Comparison of ENCODE assay signal across 22 cellular contexts in the genomic region with DNA sequence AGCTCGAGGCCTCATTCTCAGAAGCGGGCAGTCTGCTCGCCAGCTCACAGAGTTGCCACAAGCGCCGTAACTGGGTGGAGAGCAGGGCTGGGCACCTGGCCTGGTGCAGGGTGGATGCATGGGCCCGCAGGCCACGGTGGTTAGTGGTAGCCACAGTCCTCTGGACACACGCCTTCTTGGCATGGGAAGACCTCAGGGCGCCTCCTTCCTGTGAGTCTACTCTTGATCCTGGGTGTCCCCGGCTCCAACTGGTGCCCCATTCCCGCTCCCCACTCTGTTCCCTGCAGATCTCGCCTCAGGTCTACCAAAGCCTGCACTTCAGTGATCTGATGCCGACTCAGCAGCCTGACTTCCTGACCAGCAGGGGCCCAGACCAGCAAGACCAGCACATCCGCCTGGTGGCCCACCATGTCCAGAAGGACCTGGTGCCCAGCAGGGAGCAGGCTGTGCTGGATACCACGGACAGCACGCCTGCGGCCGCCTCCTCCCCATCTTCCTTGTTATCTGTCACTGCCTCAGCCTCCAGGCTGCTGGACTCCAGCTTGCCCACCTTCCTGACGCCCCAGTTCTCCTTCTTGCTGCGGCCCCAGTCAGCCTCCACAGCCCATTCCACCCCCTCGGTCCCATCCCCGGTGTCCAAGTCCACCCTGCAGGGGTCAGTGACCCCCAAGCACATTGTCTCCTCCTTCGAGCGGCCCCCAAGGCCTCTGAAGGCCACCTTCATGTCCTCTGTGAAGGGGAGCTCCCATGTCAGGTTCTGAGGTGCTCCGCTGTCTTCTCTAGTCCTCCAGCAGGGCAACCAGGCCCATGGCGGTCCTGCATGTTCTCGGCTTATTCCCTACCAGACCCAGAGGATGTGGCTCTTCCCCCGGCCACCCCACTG. TPM values are rescaled to one million over a fixed set of nuclear protein-coding genes. Genes with fewer than 3 reads are reported as not detected.
DNase-seq lines count a peak whose midpoint lies in the region; ATAC-seq and TF ChIP-seq lines count a peak whose summit lies in the region.
"Had no signal": no experiment of that assay in that cellular context is flagged by ENCODE, and none has a peak within 500 bp of the region (broad histone marks: within the 10 kb centered on the region; RNA-seq: fewer than 3 reads in every experiment).

No MANE protein-coding gene starts in this region.

- no peak overlapping the region for H3K4me2 ChIP-seq in neural progenitor cell

- peaks cover 0 to 6% of the 10 kb centered on the region in 2 donors for H3K27me3 Mint-ChIP-seq in effector memory CD8-positive, alpha-beta T cell
- H3K27me3 Mint-ChIP-seq in neural progenitor cell (ENCODE audit: insufficient read depth, low read depth): peaks cover 13% of the 10 kb centered on the region

- ATAC-seq in effector memory CD8-positive, alpha-beta T cell (replicated peaks): no peak
- no peak for ATAC-seq in GM21723 (IDR thresholded peaks at IDR 0.05; ENCODE audit: unreplicated experiment)
- ATAC-seq: CD8-positive, alpha-beta T cell; Panc1 had no signal

- H3K4me1 ChIP-seq in neural progenitor cell (no peaks in the 10 kb centered on the region), testis (no peaks in the 10 kb centered on the region)

- H3K27ac ChIP-seq in neural progenitor cell: no peak overlapping the region
- no peak overlapping the region for H3K27ac ChIP-seq in testis
- H3K27ac ChIP-seq in WERI-Rb-1: no peak overlapping the region
- H3K27ac ChIP-seq: heart right ventricle had no signal

- H3K36me3 Mint-ChIP-seq in effector memory CD8-positive, alpha-beta T cell (ENCODE audit: insufficient read depth): no peaks in the 10 kb centered on the region
- H3K36me3 Mint-ChIP-seq in neural progenitor cell: no peaks in the 10 kb centered on the region

- H3K9me3 ChIP-seq in neural progenitor cell (ENCODE audit: low read depth) (peaks cover 6% of the 10 kb centered on the region), testis (no peaks in the 10 kb centered on the region), WERI-Rb-1 (ENCODE audit: severe bottlenecking) (peaks cover 10% of the 10 kb centered on the region)

- no peaks in the 10 kb centered on the region for H3K79me2 ChIP-seq in neural progenitor cell (ENCODE audit: low read depth)

- TF ChIP-seq CTCF in GM13976 (IDR thresholded peaks at IDR 0.05; ENCODE audit: borderline replicate concordance, control extremely low read depth, extremely low read depth, insufficient read depth, missing control alignments): no peak
- TF ChIP-seq CTCF in neural progenitor cell (IDR thresholded peaks at IDR 0.05): no peak
- TF ChIP-seq CTCF in testis (IDR thresholded peaks at IDR 0.05): no peak
- TF ChIP-seq CTCF in WERI-Rb-1 (IDR thresholded peaks at IDR 0.05; ENCODE audit: low read depth, low read length): no peak

- no peak overlapping the region for H3K4me3 ChIP-seq in neural progenitor cell
- H3K4me3 ChIP-seq in testis: no peak overlapping the region
- no peak overlapping the region for H3K4me3 ChIP-seq in WERI-Rb-1 (ENCODE audit: low read depth, low read length)
- H3K4me3 ChIP-seq: heart right ventricle had no signal

- no peak overlapping the region for H2AFZ ChIP-seq in neural progenitor cell (replicated peaks)

- no peaks in the 10 kb centered on the region for H3K36me3 ChIP-seq in neural progenitor cell
- H3K36me3 ChIP-seq in testis (ENCODE audit: low read depth, missing control alignments): no peaks in the 10 kb centered on the region
- H3K36me3 ChIP-seq in WERI-Rb-1: no peaks in the 10 kb centered on the region
- H3K36me3 ChIP-seq: heart right ventricle had no signal

- H3K4me1 Mint-ChIP-seq in effector memory CD8-positive, alpha-beta T cell (ENCODE audit: low read depth in 2 of 2): peaks cover 17 to 21% of the 10 kb centered on the region in 2 donors
- no peaks in the 10 kb centered on the region for H3K4me1 Mint-ChIP-seq in neural progenitor cell
- H3K4me1 Mint-ChIP-seq: activated B cell treated with CpG ODN at 0.5 μM for 24 hours had no signal

- 88% methylated on average over 28 of the region's 28 CpGs for WGBS in testis, 2 donors

- intact Hi-C loops in testis (cut with DNase I; ENCODE audit: low total_unique reads): no loop called here

- no peaks in the 10 kb centered on the region for H4K20me1 ChIP-seq in neural progenitor cell (ENCODE audit: low read depth)

- H3K27me3 ChIP-seq in neural progenitor cell (peaks cover 5% of the 10 kb centered on the region), testis (no peaks in the 10 kb centered on the region), WERI-Rb-1 (ENCODE audit: insufficient read depth, low read depth, severe bottlenecking) (no peaks in the 10 kb centered on the region)

- H3K9me3 Mint-ChIP-seq in effector memory CD8-positive, alpha-beta T cell: peaks cover 3 to 8% of the 10 kb centered on the region in 2 donors
- peaks cover 9% of the 10 kb centered on the region for H3K9me3 Mint-ChIP-seq in neural progenitor cell

- no peak overlapping the region for H3K4me3 Mint-ChIP-seq in effector memory CD8-positive, alpha-beta T cell
- H3K4me3 Mint-ChIP-seq in neural progenitor cell: peak overlapping the region; percentile 43
- H3K4me3 Mint-ChIP-seq: activated B cell treated with CpG ODN at 0.5 μM for 24 hours; activated T-helper 1 cell treated with anti-CD3 and anti-CD28 coated beads, Interleukin-12 subunit alpha, Interleukin-12 subunit beta, Interleukin-2, Interleukin-4 antibody, amounts not matched to agents 30 ng/mL and 10 ng/mL and 1 ng/mL, durations not matched to agents 14 hours and 24 hours and 36 hours; CD8-positive, alpha-beta T cell; H9 had no signal

- H3K27ac Mint-ChIP-seq in effector memory CD8-positive, alpha-beta T cell: peak overlapping the region; percentile 75 to 78
- H3K27ac Mint-ChIP-seq in neural progenitor cell: peak overlapping the region; percentile 78
- H3K27ac Mint-ChIP-seq: activated B cell treated with CpG ODN at 0.5 μM for 24 hours; CD8-positive, alpha-beta T cell had no signal

- in situ Hi-C loops in GM13976 (cut with MboI; ENCODE audit: low sequenced_read_pairs, unreplicated experiment): no loop called here

- no peaks in the 10 kb centered on the region for H3F3A ChIP-seq in neural progenitor cell (ENCODE audit: low read depth)

- no peak overlapping the region for H3K9ac ChIP-seq in neural progenitor cell

- TF ChIP-seq POLR2A in testis (IDR thresholded peaks at IDR 0.05): no peak

- DNase-seq in AG08396 (ENCODE audit: low spot score) (peak; percentile 1), GM13976 (ENCODE audit: low spot score) (peak; percentile 9), neural progenitor cell (ENCODE audit: low spot score) (no peak), DMS153 treated with DMSO at 0.1 percent for 48 hours (lab: John Stamatoyannopoulos, UW; ENCODE audit: unreplicated experiment) (no peak), testis (no peak), WERI-Rb-1 (no peak)
- DNase-seq in effector memory CD8-positive, alpha-beta T cell: no peak
- DNase-seq: activated B cell treated with CpG ODN at 0.5 μM for 24 hours; DMS53; H9; heart right ventricle; NCI-H510A; stimulated activated CD4-positive, alpha-beta T cell treated with anti-CD3 and anti-CD28 coated beads, Interleukin-15, amount 100 ng/mL, for 24 hours had no signal

RNA-seq across cellular contexts. Expression of gene SUN5, which starts 43.1 kb away (rescaled TPM):
- total RNA-seq in neural progenitor cell (ENCODE audit: low replicate concordance): not detected in 2 replicates
- total RNA-seq in testis: 10 to 100 TPM; 19.0 to 29.1 TPM
- polyA plus RNA-seq in testis (ENCODE audit: insufficient read depth, low read depth, low replicate concordance): 59.7 TPM
- total RNA-seq: activated B cell treated with CpG ODN at 0.5 μM for 24 hours; activated T-helper 1 cell treated with anti-CD3 and anti-CD28 coated beads, Interleukin-12 subunit alpha, Interleukin-12 subunit beta, Interleukin-2, Interleukin-4 antibody, amounts not matched to agents 30 ng/mL and 10 ng/mL and 1 ng/mL, durations not matched to agents 14 hours and 24 hours and 36 hours; CD8-positive, alpha-beta T cell; H9; heart right ventricle; HT-29; lower leg skin; omental fat pad; SK-MEL-5 had no signal
- polyA plus RNA-seq: adipose tissue, heart right ventricle had no signal

RNA-seq across cellular contexts. Expression of gene BPIFB2, which starts 46.4 kb away (rescaled TPM):
- not detected in 2 replicates for total RNA-seq in neural progenitor cell (ENCODE audit: low replicate concordance)
- 1 to 10 TPM in 1 of 2 donors, under 1 TPM in 1; 0.56 to 1.4 TPM for total RNA-seq in testis
- polyA plus RNA-seq in testis (ENCODE audit: insufficient read depth, low read depth, low replicate concordance): 1.6 TPM
- total RNA-seq: activated B cell treated with CpG ODN at 0.5 μM for 24 hours; activated T-helper 1 cell treated with anti-CD3 and anti-CD28 coated beads, Interleukin-12 subunit alpha, Interleukin-12 subunit beta, Interleukin-2, Interleukin-4 antibody, amounts not matched to agents 30 ng/mL and 10 ng/mL and 1 ng/mL, durations not matched to agents 14 hours and 24 hours and 36 hours; CD8-positive, alpha-beta T cell; H9; heart right ventricle; HT-29; lower leg skin; omental fat pad; SK-MEL-5 had no signal
- polyA plus RNA-seq: adipose tissue, heart right ventricle had no signal

Comparison
In these comparisons a context has a peak if more than half of its experiments do, and no peak if none do; other contexts are left out.
1. DNase-seq: peak in AG08396 (single experiment) and GM13976 (single experiment); none in effector memory CD8-positive, alpha-beta T cell (0 of 3), neural progenitor cell (single experiment), DMS153 treated with DMSO at 0.1 percent for 48 hours (single experiment), testis (single experiment) and WERI-Rb-1 (single experiment).
2. RNA of gene SUN5, which starts 43.1 kb away (total RNA-seq): 19.0 to 29.1 TPM in testis; not detected in neural progenitor cell; every median in the first group is over 10 times any median in the second.